In the genomic region with DNA sequence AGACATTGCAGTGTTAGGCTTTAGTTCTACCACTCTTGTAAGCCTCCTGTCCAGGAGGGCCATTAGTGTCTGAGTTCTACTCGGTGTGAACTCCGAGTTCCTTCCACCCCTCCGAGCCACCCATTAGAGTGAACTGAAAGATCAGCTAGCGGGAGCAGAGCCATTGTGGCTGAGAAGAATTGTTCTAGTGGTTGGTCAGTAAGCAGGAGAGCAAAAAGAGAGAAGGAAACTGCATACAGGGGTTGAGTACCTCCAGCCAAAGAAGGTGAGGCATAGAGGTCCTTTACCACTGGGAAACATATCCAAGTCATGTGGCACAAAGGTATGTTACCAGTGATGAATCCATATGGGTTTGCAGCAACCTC, we compare ENCODE assay signal across 23 cellular contexts.
"Had no signal": no experiment of that assay in that cellular context is flagged by ENCODE, and none has a peak within 500 bp of the region (broad histone marks: within the 10 kb centered on the region; RNA-seq: fewer than 3 reads in every experiment).

No MANE protein-coding gene starts in this region.

- H3K36me3 ChIP-seq: Peyer's patch, SJCRH30 had no signal

- ATAC-seq: HepG2, PC-3, Right ventricle myocardium inferior, SK-N-SH treated with all-trans-retinoic acid at 6 μM for 48 hours had no signal

- H3K4me1 ChIP-seq: Peyer's patch, SJCRH30 had no signal

- H3K4me2 ChIP-seq: KMS-11 had no signal

- H3K27me3 ChIP-seq: Peyer's patch, SJCRH30 had no signal

- H3K27ac ChIP-seq: KMS-11, Peyer's patch, SJCRH30 had no signal

- H3K4me3 ChIP-seq: Peyer's patch, SJCRH30 had no signal

- DNase-seq: IMR-90, Kasumi-1, MM.1S, NCI-H1092 treated with DMSO at 0.1 percent for 48 hours, NCI-H1436, NCI-H187, NCI-H2029, NCI-H2081 treated with DMSO at 0.1 percent for 48 hours, NCI-H2171, NCI-H226, NCI-H446, NCI-H510A, NCI-H524 treated with DMSO at 0.1 percent for 48 hours, NCI-H69, NCI-H774, PC-3, Peyer's patch, SHP77 treated with DMSO at 0.1 percent for 48 hours, SJCRH30 had no signal

- FAIRE-seq: HepG2 had no signal

- H3K9ac ChIP-seq: KMS-11 had no signal
